In the genomic region with DNA sequence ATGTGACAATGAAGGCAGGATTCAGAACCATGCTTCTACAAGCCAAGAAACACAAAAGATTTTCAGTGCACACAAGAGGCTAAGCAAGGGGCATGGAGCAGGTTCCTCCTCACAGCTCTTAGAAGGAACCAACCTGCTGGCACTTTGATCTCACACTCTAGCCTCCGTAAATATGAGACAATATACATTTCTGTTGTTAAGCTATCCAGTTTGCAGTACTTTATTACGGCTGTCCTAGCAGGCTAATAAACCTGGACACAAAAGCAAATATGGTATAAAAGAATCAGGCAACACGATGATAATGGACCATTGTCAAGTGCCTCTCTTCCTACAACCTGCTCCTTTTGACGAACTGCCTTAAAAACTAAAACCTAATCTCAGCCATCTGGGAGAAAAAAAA, we compare ENCODE assay signal across 31 cellular contexts.
DNase-seq lines count a peak whose midpoint lies in the region; ATAC-seq, FAIRE-seq and TF ChIP-seq lines count a peak whose summit lies in the region.
"Had no signal": no experiment of that assay in that cellular context is flagged by ENCODE, and none has a peak within 500 bp of the region (broad histone marks: within the 10 kb centered on the region; RNA-seq: fewer than 3 reads in every experiment).

No MANE protein-coding gene starts in this region.

- H3K36me3 ChIP-seq in PC-3 (ENCODE audit: low read depth, low read length) (no peaks in the 10 kb centered on the region), pancreas (peaks cover 0 to 4% (median 0%) of the 10 kb centered on the region in 3 donors)
- H3K36me3 ChIP-seq: ovary, right atrium auricular region had no signal

- POLR2A ChIA-PET in PC-3 (lab: Charles Lee; ENCODE audit: unreplicated experiment) = no interaction called here

- H3K4me3 ChIP-seq in PC-3 (ENCODE audit: low read length) (no peak overlapping the region), pancreas (no peak overlapping the region)
- H3K4me3 ChIP-seq: GM12878, K562, ovary, PC-9, right atrium auricular region, spleen, upper lobe of left lung had no signal

- BruUV-seq in PC-3 (replicated peaks; lab: Mats Ljungman, UMichigan) = no TSS peak

- ATAC-seq in PC-3 (peak; percentile 13; the same call in 1 of the 2 replicates), pancreas (no peak)
- ATAC-seq: activated CD8-positive, alpha-beta memory T cell treated with anti-CD3 and anti-CD28 coated beads, Interleukin-2, amount 10 ng/mL, durations not matched to agents 7 days and 5 days; GM12878; K562; Right ventricle myocardium inferior had no signal

- TF ChIP-seq CTCF in PC-3 (conservative IDR thresholded peaks at IDR 0.05; ENCODE audit: low read depth, low read length) (no peak), pancreas (IDR thresholded peaks at IDR 0.05) (no peak), D721Med (IDR thresholded peaks at IDR 0.05; ENCODE audit: insufficient read depth, missing control alignments) (no peak)

- H3K4me1 ChIP-seq in PC-3 (ENCODE audit: insufficient read depth, low read length) (peaks cover 25% of the 10 kb centered on the region), pancreas (peaks cover 17 to 35% (median 32%) of the 10 kb centered on the region in 3 donors)
- H3K4me1 ChIP-seq: right atrium auricular region, spleen had no signal

- H3K9me2 ChIP-seq in PC-3 (replicated peaks; ENCODE audit: low read length) = no peaks in the 10 kb centered on the region

- 67 to 79% methylated on average over 4 of the region's 4 CpGs for WGBS in pancreas, 2 donors

- no peak overlapping the region for H3K4me2 ChIP-seq in PC-3 (ENCODE audit: low read length)
- H3K4me2 ChIP-seq: PC-9 had no signal

- H3K79me2 ChIP-seq in PC-3 (ENCODE audit: low read length) = no peaks in the 10 kb centered on the region

- H2AFZ ChIP-seq in PC-3 (ENCODE audit: low read length) = no peak overlapping the region
- H2AFZ ChIP-seq: PC-9 had no signal

- intact Hi-C loops in PC-3 (cut with micrococcal nuclease) (no loop called here), pancreas (cut with DNase I) (no loop called here)

- peak; percentile 41 for FAIRE-seq in pancreas (lab: Jason Lieb, UNC)
- no peak for FAIRE-seq in D721Med (lab: Jason Lieb, UNC)
- FAIRE-seq: GM12878, keratinocyte had no signal

- H3K9me3 ChIP-seq in PC-3 (ENCODE audit: low read length) (no peaks in the 10 kb centered on the region), pancreas (no peaks in the 10 kb centered on the region)
- H3K9me3 ChIP-seq: Caco-2, ovary, right atrium auricular region, spleen, upper lobe of left lung had no signal

- H3K27me3 ChIP-seq in PC-3 (ENCODE audit: low read length) = no peaks in the 10 kb centered on the region
- no peaks in the 10 kb centered on the region for H3K27me3 ChIP-seq in pancreas
- H3K27me3 ChIP-seq: ovary, right atrium auricular region, spleen, upper lobe of left lung had no signal

- H3K27ac ChIP-seq in PC-3 (ENCODE audit: low read length) (no peak overlapping the region), pancreas (peak overlapping the region in 1 of 4 donors; percentile 56)
- H3K27ac ChIP-seq: ovary, PC-9, right atrium auricular region, spleen, upper lobe of left lung had no signal

- DNase-seq in HT-29 (ENCODE audit: low spot score) (peak; percentile 55), NCI-H187 (lab: John Stamatoyannopoulos, UW) (peak; percentile 22 to 32), PC-3 (no peak), pancreas (no peak), D721Med (ENCODE audit: insufficient read length, low spot score) (no peak), SK-N-DZ (ENCODE audit: low spot score) (no peak)
- DNase-seq in activated naive CD4-positive, alpha-beta T cell (lab: John Stamatoyannopoulos, UW) = no peak
- DNase-seq: activated CD4-positive, CD25-positive, alpha-beta regulatory T cell; activated CD8-positive, alpha-beta memory T cell treated with anti-CD3 and anti-CD28 coated beads, Interleukin-2, amount 10 ng/mL, durations not matched to agents 7 days and 5 days; activated naive CD4-positive, alpha-beta T cell treated with anti-CD3 and anti-CD28 coated beads for 36 hours; activated T-cell treated with anti-CD3 and anti-CD28 coated beads, Interleukin-2, amount 50 U/mL, for 48 hours; C1 segment of cervical spinal cord; Caco-2; effector CD8-positive, alpha-beta T cell; EL; glutamatergic neuron; HCEC 1CT; MM.1S; NCI-H1930; NCI-H2227 treated with DMSO at 0.1 percent for 48 hours; ovary; PC-9; spleen; stimulated activated CD4-positive, alpha-beta T cell treated with anti-CD3 and anti-CD28 coated beads, Interleukin-2, amount 100 ng/mL, for 48 hours; T-helper 9 cell; upper lobe of left lung had no signal

- H3K9ac ChIP-seq in PC-3 (ENCODE audit: low read length) = no peak overlapping the region

- CTCF ChIA-PET in PC-3 (lab: Charles Lee) = no interaction called here

- no peaks in the 10 kb centered on the region for H4K20me1 ChIP-seq in PC-3 (ENCODE audit: low read length)

- no peaks in the 10 kb centered on the region for H3F3A ChIP-seq in PC-3 (ENCODE audit: low read length, unreplicated experiment)

Comparison
In these comparisons a context has a peak if more than half of its experiments do, and no peak if none do; other contexts are left out.
1. DNase-seq: peak in HT-29 (single experiment) and NCI-H187 (2 of 2); none in PC-3 (single experiment), pancreas (0 of 6), D721Med (single experiment), SK-N-DZ (single experiment) and activated naive CD4-positive, alpha-beta T cell (0 of 4).